8 cellular contexts compared by ENCODE assay signal in the genomic region with DNA sequence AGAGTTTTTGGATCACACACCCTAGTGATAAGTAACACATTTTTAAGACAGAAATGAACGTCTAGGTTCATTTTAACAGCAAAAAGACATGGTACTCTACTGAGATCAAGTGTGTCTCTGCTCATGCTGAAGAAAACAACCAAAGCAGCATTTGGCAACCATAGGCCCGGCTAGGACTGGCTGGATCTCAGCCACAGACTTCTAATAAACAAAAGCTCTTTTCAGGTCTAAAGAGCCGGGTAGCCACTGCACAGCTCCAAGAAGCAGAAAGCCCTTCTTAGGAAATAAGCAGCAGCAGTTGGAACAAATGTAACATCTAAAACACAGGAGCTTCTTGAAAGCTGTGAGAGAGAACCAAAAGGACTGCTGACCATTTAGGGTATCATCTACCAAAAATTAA. TPM values are rescaled to one million over a fixed set of nuclear protein-coding genes. Genes with fewer than 3 reads are reported as not detected.
DNase-seq lines count a peak whose midpoint lies in the region; ATAC-seq and TF ChIP-seq lines count a peak whose summit lies in the region.

No MANE protein-coding gene starts in this region.

- peaks cover 26% of the 10 kb centered on the region for H3K79me1 ChIP-seq in mesenchymal stem cell (replicated peaks; ENCODE audit: low read length, poor library complexity, severe bottlenecking)

- H3K27me3 ChIP-seq in RWPE2 (ENCODE audit: insufficient read depth, poor library complexity, severe bottlenecking) = no peaks in the 10 kb centered on the region
- H3K27me3 ChIP-seq in mesenchymal stem cell (ENCODE audit: control insufficient read depth in 1 of 2, insufficient read depth in 1 of 2, low read length in 2 of 2) = no peaks in the 10 kb centered on the region
- H3K27me3 ChIP-seq in PC-3 (ENCODE audit: low read length) = no peaks in the 10 kb centered on the region

- no peaks in the 10 kb centered on the region for H3K9me3 ChIP-seq in RWPE2 (ENCODE audit: severe bottlenecking)
- no peaks in the 10 kb centered on the region for H3K9me3 ChIP-seq in mesenchymal stem cell (ENCODE audit: control insufficient read depth, low read length)
- H3K9me3 ChIP-seq in PC-3 (ENCODE audit: low read length) = no peaks in the 10 kb centered on the region

- H4K8ac ChIP-seq in mesenchymal stem cell (ENCODE audit: low read length) = no peak overlapping the region

- no peaks in the 10 kb centered on the region for H3K9me2 ChIP-seq in PC-3 (replicated peaks; ENCODE audit: low read length)

- no peak overlapping the region for H3K23ac ChIP-seq in mesenchymal stem cell (ENCODE audit: low read length in 2 of 2)

- H3F3A ChIP-seq in PC-3 (ENCODE audit: low read length, unreplicated experiment) = no peaks in the 10 kb centered on the region

- H2AFZ ChIP-seq in mesenchymal stem cell (ENCODE audit: low read depth, low read length) (no peak overlapping the region), PC-3 (ENCODE audit: low read length) (no peak overlapping the region)

- CTCF ChIA-PET in PC-3 (lab: Charles Lee) = no interaction called here

- H2BK120ac ChIP-seq in mesenchymal stem cell (ENCODE audit: low read depth, low read length) = no peak overlapping the region

- H3K18ac ChIP-seq in mesenchymal stem cell (ENCODE audit: low read depth in 1 of 2, low read length in 2 of 2) = no peak overlapping the region

- intact Hi-C loops in PC-3 (cut with micrococcal nuclease) = loop anchor here (1.0 kb wide), 1 partner anchor 128 kb away; no protein-coding TSS in a partner anchor

- peaks cover 18% of the 10 kb centered on the region for H3K4me1 ChIP-seq in RWPE2 (ENCODE audit: insufficient read depth, poor library complexity, severe bottlenecking)
- peaks cover 2% of the 10 kb centered on the region for H3K4me1 ChIP-seq in mesenchymal stem cell (ENCODE audit: control insufficient read depth, insufficient read depth, low read depth, low read length)
- H3K4me1 ChIP-seq in PC-3 (ENCODE audit: insufficient read depth, low read length) = peaks cover 7% of the 10 kb centered on the region

- H3K14ac ChIP-seq in mesenchymal stem cell (ENCODE audit: low read length in 2 of 2) = no peak overlapping the region

- H3K4me3 ChIP-seq in RWPE2 (ENCODE audit: severe bottlenecking) = no peak overlapping the region
- peak overlapping the region in 1 of 2 experiments; percentile 16 for H3K4me3 ChIP-seq in mesenchymal stem cell (ENCODE audit: insufficient read depth in 1 of 2, low read depth in 1 of 2, low read length in 2 of 2)
- H3K4me3 ChIP-seq in PC-3 (ENCODE audit: low read length) = no peak overlapping the region

- WGBS in mesenchymal stem cell = 41% methylated on average over 3 of the region's 3 CpGs

- BruUV-seq in PC-3 (replicated peaks; lab: Mats Ljungman, UMichigan) = no TSS peak

- no peak overlapping the region for H2BK5ac ChIP-seq in mesenchymal stem cell (ENCODE audit: low read depth, low read length, poor library complexity, severe bottlenecking)

- no peak overlapping the region for H2AK5ac ChIP-seq in mesenchymal stem cell (ENCODE audit: low read length, severe bottlenecking)

- H4K91ac ChIP-seq in mesenchymal stem cell (ENCODE audit: low read length) = no peak overlapping the region

- H4K20me1 ChIP-seq in PC-3 (ENCODE audit: low read length) = peaks cover 13% of the 10 kb centered on the region; the same call in 1 of the 2 replicates

- no peak overlapping the region for H3K4ac ChIP-seq in mesenchymal stem cell (ENCODE audit: low read depth in 1 of 2, low read length in 2 of 2)

- H2BK15ac ChIP-seq in mesenchymal stem cell (ENCODE audit: low read depth, poor library complexity, severe bottlenecking) = no peak overlapping the region

- no peak for DNase-seq in RWPE2 (ENCODE audit: low spot score)
- DNase-seq in epithelial cell of prostate (ENCODE audit: low read depth, low spot score) = no peak
- DNase-seq in mesenchymal stem cell = peak; percentile 54
- peak; percentile 93 for DNase-seq in superior temporal gyrus (ENCODE audit: extremely low spot score)
- DNase-seq in effector CD8-positive, alpha-beta T cell (lab: John Stamatoyannopoulos, UW) = no peak
- DNase-seq in NCI-H526 (lab: John Stamatoyannopoulos, UW) = no peak
- DNase-seq in PC-3 = no peak

- POLR2A ChIA-PET in PC-3 (lab: Charles Lee; ENCODE audit: unreplicated experiment) = no interaction called here

- H3K9ac ChIP-seq in mesenchymal stem cell (ENCODE audit: low read length) (peak overlapping the region; percentile 60), PC-3 (ENCODE audit: low read length) (no peak overlapping the region)

- TF ChIP-seq CTCF in RWPE2 (IDR thresholded peaks at IDR 0.05; ENCODE audit: poor library complexity, severe bottlenecking) = no peak
- TF ChIP-seq CTCF in PC-3 (conservative IDR thresholded peaks at IDR 0.05; ENCODE audit: low read depth, low read length) = no peak

- H3K4me2 ChIP-seq in mesenchymal stem cell (ENCODE audit: low read length, poor library complexity, severe bottlenecking) (no peak overlapping the region), PC-3 (ENCODE audit: low read length) (no peak overlapping the region)

- H3K27ac ChIP-seq in RWPE2 (ENCODE audit: poor library complexity, severe bottlenecking) (peak overlapping the region; percentile 32), epithelial cell of prostate (peak overlapping the region; percentile 14), mesenchymal stem cell (ENCODE audit: low read length, poor library complexity, severe bottlenecking) (peak overlapping the region; percentile 25), PC-3 (ENCODE audit: low read length) (no peak overlapping the region)

- H3K36me3 ChIP-seq in RWPE2 (ENCODE audit: low read depth) (peaks cover 56% of the 10 kb centered on the region), mesenchymal stem cell (ENCODE audit: control insufficient read depth in 1 of 2, insufficient read depth in 2 of 2, low read depth in 1 of 2, low read length in 2 of 2) (peaks cover 8 to 24% of the 10 kb centered on the region in 2 experiments), PC-3 (ENCODE audit: low read depth, low read length) (peaks cover 32% of the 10 kb centered on the region)

- no peak overlapping the region for H2BK12ac ChIP-seq in mesenchymal stem cell (ENCODE audit: low read length in 2 of 2)

- ATAC-seq in RWPE2 (ENCODE audit: low read depth) = no peak
- ATAC-seq in GM21360 (IDR thresholded peaks at IDR 0.05; ENCODE audit: unreplicated experiment) = no peak
- no peak for ATAC-seq in PC-3

- H3K79me2 ChIP-seq in PC-3 (ENCODE audit: low read length) = peaks cover 25% of the 10 kb centered on the region

RNA-seq across cellular contexts. Expression of a gene that starts 37.7 kb away (rescaled TPM):
- polyA plus RNA-seq in mesenchymal stem cell (2013, experiment 1 of 2) = 48.3 TPM
- 51.1 TPM for polyA plus RNA-seq in mesenchymal stem cell (2013, experiment 2 of 2)
- total RNA-seq in PC-3 (2014; rRNA removed) = 15.3 and 22.7 TPM in 2 replicates

Comparison
In these comparisons a context has a peak if more than half of its experiments do, and no peak if none do; other contexts are left out.
1. DNase-seq: peak in mesenchymal stem cell (single experiment) and superior temporal gyrus (single experiment); none in RWPE2 (single experiment), epithelial cell of prostate (single experiment), effector CD8-positive, alpha-beta T cell (single experiment), NCI-H526 (0 of 2) and PC-3 (single experiment).